2 cellular contexts compared by ENCODE assay signal in the genomic region with DNA sequence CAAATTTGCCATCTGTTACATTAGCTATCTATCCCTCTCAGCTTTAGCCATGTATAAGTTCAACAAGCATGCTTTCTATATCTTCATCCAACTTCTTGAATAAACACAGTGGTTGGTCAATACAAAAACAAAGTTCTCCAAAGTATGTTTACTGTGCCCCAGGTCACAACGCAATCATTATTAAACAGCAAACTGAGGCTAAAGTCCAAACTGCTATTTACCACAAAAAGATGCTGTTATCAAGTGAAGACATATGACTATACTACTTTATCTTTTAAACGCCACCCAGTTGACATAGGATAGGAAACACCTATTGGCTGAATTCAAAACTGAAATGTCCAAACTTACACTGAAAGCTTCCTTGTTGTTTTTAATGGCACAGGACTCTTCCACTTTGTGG.
TF ChIP-seq lines count a peak whose summit lies in the region.

No MANE protein-coding gene starts in this region.

TF ChIP-seq in WTC11, 78 proteins besides CTCF, POLR2A, EP300 and RAD21:
- TF ChIP-seq, protein P1, sequence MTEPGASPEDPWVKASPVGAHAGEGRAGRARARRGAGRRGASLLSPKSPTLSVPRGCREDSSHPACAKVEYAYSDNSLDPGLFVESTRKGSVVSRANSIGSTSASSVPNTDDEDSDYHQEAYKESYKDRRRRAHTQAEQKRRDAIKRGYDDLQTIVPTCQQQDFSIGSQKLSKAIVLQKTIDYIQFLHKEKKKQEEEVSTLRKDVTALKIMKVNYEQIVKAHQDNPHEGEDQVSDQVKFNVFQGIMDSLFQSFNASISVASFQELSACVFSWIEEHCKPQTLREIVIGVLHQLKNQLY (CRISPR knock-in tag; IDR thresholded peaks at IDR 0.05): no peak
- peak; percentile 63 for TF ChIP-seq GABPB1 (CRISPR knock-in tag; IDR thresholded peaks at IDR 0.05)

TF ChIP-seq in HepG2, 621 proteins besides CTCF, POLR2A, EP300 and RAD21 (continues in another document):
- TF ChIP-seq ZNF282 (IDR thresholded peaks at IDR 0.05; ENCODE audit: partially characterized antibody): no peak
- TF ChIP-seq, protein P2, sequence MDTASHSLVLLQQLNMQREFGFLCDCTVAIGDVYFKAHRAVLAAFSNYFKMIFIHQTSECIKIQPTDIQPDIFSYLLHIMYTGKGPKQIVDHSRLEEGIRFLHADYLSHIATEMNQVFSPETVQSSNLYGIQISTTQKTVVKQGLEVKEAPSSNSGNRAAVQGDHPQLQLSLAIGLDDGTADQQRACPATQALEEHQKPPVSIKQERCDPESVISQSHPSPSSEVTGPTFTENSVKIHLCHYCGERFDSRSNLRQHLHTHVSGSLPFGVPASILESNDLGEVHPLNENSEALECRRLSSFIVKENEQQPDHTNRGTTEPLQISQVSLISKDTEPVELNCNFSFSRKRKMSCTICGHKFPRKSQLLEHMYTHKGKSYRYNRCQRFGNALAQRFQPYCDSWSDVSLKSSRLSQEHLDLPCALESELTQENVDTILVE (CRISPR knock-in tag; IDR thresholded peaks at IDR 0.05): peak; percentile 62; the same call in 1 of the 2 replicates
- no peak for TF ChIP-seq IKZF1 (IDR thresholded peaks at IDR 0.05)
- no peak for TF ChIP-seq ZNF543 (CRISPR knock-in tag; IDR thresholded peaks at IDR 0.05)
- no peak for TF ChIP-seq ADNP (CRISPR knock-in tag; IDR thresholded peaks at IDR 0.05)
- TF ChIP-seq ZNF512B (CRISPR knock-in tag; IDR thresholded peaks at IDR 0.05; ENCODE audit: borderline replicate concordance): no peak
- TF ChIP-seq TOPORS (CRISPR knock-in tag; IDR thresholded peaks at IDR 0.05): 0 out of 2 replicates have a peak, but pooled peaks have one; percentile 57
- TF ChIP-seq MAZ (IDR thresholded peaks at IDR 0.05; ENCODE audit: borderline replicate concordance, low read depth, low read length): no peak
- no peak for TF ChIP-seq MAZ (CRISPR knock-in tag; IDR thresholded peaks at IDR 0.05; ENCODE audit: low read depth)
- no peak for TF ChIP-seq ZSCAN20 (CRISPR knock-in tag; IDR thresholded peaks at IDR 0.05; ENCODE audit: borderline replicate concordance)
- TF ChIP-seq ZKSCAN5 (CRISPR knock-in tag; IDR thresholded peaks at IDR 0.05): no peak
- TF ChIP-seq CERS6 (CRISPR knock-in tag; IDR thresholded peaks at IDR 0.05): no peak
- TF ChIP-seq SMAD3 (CRISPR knock-in tag; IDR thresholded peaks at IDR 0.05): 0 out of 2 replicates have a peak, but pooled peaks have one; percentile 75
- TF ChIP-seq RAD51 (IDR thresholded peaks at IDR 0.05; ENCODE audit: borderline replicate concordance): no peak
- TF ChIP-seq, protein P3, sequence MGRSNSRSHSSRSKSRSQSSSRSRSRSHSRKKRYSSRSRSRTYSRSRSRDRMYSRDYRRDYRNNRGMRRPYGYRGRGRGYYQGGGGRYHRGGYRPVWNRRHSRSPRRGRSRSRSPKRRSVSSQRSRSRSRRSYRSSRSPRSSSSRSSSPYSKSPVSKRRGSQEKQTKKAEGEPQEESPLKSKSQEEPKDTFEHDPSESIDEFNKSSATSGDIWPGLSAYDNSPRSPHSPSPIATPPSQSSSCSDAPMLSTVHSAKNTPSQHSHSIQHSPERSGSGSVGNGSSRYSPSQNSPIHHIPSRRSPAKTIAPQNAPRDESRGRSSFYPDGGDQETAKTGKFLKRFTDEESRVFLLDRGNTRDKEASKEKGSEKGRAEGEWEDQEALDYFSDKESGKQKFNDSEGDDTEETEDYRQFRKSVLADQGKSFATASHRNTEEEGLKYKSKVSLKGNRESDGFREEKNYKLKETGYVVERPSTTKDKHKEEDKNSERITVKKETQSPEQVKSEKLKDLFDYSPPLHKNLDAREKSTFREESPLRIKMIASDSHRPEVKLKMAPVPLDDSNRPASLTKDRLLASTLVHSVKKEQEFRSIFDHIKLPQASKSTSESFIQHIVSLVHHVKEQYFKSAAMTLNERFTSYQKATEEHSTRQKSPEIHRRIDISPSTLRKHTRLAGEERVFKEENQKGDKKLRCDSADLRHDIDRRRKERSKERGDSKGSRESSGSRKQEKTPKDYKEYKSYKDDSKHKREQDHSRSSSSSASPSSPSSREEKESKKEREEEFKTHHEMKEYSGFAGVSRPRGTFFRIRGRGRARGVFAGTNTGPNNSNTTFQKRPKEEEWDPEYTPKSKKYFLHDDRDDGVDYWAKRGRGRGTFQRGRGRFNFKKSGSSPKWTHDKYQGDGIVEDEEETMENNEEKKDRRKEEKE (IDR thresholded peaks at IDR 0.05): no peak
- TF ChIP-seq, protein P4, sequence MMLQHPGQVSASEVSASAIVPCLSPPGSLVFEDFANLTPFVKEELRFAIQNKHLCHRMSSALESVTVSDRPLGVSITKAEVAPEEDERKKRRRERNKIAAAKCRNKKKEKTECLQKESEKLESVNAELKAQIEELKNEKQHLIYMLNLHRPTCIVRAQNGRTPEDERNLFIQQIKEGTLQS (CRISPR knock-in tag; IDR thresholded peaks at IDR 0.05): no peak
- TF ChIP-seq HOXA3 (CRISPR knock-in tag; IDR thresholded peaks at IDR 0.05): no peak
- peak; percentile 63; the same call in 1 of the 2 replicates for TF ChIP-seq ZNF878 (CRISPR knock-in tag; IDR thresholded peaks at IDR 0.05)
- TF ChIP-seq REXO4 (CRISPR knock-in tag; IDR thresholded peaks at IDR 0.05; ENCODE audit: borderline replicate concordance): no peak
- no peak for TF ChIP-seq ZNF883 (CRISPR knock-in tag; IDR thresholded peaks at IDR 0.05; ENCODE audit: not compliant biosample characterization)
- peak; percentile 95 for TF ChIP-seq FOXO1 (CRISPR knock-in tag; IDR thresholded peaks at IDR 0.05)
- 0 out of 2 replicates have a peak, but pooled peaks have one; percentile 42 for TF ChIP-seq CSRNP1 (CRISPR knock-in tag; IDR thresholded peaks at IDR 0.05)
- no peak for TF ChIP-seq POLR2AphosphoS2 (IDR thresholded peaks at IDR 0.05; ENCODE audit: low read depth, low read length)
- peak; percentile 82; the same call in 1 of the 2 replicates for TF ChIP-seq RCOR2 (CRISPR knock-in tag; IDR thresholded peaks at IDR 0.05)
- TF ChIP-seq HOXA9 (CRISPR knock-in tag; IDR thresholded peaks at IDR 0.05; ENCODE audit: borderline replicate concordance): no peak
- TF ChIP-seq ZNF264 (CRISPR knock-in tag; IDR thresholded peaks at IDR 0.05): no peak
- TF ChIP-seq ZNF441 (CRISPR knock-in tag; IDR thresholded peaks at IDR 0.05; ENCODE audit: borderline replicate concordance): no peak
- peak; percentile 93 for TF ChIP-seq SMYD3 (CRISPR knock-in tag; IDR thresholded peaks at IDR 0.05)
- peak; percentile 13; the same call in 1 of the 2 replicates for TF ChIP-seq ZNF652 (CRISPR knock-in tag; IDR thresholded peaks at IDR 0.05; ENCODE audit: borderline replicate concordance, low read depth)
- TF ChIP-seq, protein P5, sequence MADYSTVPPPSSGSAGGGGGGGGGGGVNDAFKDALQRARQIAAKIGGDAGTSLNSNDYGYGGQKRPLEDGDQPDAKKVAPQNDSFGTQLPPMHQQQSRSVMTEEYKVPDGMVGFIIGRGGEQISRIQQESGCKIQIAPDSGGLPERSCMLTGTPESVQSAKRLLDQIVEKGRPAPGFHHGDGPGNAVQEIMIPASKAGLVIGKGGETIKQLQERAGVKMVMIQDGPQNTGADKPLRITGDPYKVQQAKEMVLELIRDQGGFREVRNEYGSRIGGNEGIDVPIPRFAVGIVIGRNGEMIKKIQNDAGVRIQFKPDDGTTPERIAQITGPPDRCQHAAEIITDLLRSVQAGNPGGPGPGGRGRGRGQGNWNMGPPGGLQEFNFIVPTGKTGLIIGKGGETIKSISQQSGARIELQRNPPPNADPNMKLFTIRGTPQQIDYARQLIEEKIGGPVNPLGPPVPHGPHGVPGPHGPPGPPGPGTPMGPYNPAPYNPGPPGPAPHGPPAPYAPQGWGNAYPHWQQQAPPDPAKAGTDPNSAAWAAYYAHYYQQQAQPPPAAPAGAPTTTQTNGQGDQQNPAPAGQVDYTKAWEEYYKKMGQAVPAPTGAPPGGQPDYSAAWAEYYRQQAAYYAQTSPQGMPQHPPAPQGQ (CRISPR knock-in tag; IDR thresholded peaks at IDR 0.05; ENCODE audit: borderline replicate concordance): no peak
- TF ChIP-seq TAF1 (CRISPR knock-in tag; IDR thresholded peaks at IDR 0.05): no peak
- TF ChIP-seq FIP1L1 (IDR thresholded peaks at IDR 0.05; ENCODE audit: borderline replicate concordance, insufficient read depth, low read depth, low read length): no peak
- TF ChIP-seq, protein P6, sequence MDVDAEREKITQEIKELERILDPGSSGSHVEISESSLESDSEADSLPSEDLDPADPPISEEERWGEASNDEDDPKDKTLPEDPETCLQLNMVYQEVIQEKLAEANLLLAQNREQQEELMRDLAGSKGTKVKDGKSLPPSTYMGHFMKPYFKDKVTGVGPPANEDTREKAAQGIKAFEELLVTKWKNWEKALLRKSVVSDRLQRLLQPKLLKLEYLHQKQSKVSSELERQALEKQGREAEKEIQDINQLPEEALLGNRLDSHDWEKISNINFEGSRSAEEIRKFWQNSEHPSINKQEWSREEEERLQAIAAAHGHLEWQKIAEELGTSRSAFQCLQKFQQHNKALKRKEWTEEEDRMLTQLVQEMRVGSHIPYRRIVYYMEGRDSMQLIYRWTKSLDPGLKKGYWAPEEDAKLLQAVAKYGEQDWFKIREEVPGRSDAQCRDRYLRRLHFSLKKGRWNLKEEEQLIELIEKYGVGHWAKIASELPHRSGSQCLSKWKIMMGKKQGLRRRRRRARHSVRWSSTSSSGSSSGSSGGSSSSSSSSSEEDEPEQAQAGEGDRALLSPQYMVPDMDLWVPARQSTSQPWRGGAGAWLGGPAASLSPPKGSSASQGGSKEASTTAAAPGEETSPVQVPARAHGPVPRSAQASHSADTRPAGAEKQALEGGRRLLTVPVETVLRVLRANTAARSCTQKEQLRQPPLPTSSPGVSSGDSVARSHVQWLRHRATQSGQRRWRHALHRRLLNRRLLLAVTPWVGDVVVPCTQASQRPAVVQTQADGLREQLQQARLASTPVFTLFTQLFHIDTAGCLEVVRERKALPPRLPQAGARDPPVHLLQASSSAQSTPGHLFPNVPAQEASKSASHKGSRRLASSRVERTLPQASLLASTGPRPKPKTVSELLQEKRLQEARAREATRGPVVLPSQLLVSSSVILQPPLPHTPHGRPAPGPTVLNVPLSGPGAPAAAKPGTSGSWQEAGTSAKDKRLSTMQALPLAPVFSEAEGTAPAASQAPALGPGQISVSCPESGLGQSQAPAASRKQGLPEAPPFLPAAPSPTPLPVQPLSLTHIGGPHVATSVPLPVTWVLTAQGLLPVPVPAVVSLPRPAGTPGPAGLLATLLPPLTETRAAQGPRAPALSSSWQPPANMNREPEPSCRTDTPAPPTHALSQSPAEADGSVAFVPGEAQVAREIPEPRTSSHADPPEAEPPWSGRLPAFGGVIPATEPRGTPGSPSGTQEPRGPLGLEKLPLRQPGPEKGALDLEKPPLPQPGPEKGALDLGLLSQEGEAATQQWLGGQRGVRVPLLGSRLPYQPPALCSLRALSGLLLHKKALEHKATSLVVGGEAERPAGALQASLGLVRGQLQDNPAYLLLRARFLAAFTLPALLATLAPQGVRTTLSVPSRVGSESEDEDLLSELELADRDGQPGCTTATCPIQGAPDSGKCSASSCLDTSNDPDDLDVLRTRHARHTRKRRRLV (CRISPR knock-in tag; IDR thresholded peaks at IDR 0.05): no peak
- TF ChIP-seq, protein P7, sequence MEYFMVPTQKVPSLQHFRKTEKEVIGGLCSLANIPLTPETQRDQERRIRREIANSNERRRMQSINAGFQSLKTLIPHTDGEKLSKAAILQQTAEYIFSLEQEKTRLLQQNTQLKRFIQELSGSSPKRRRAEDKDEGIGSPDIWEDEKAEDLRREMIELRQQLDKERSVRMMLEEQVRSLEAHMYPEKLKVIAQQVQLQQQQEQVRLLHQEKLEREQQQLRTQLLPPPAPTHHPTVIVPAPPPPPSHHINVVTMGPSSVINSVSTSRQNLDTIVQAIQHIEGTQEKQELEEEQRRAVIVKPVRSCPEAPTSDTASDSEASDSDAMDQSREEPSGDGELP (IDR thresholded peaks at IDR 0.05; ENCODE audit: borderline replicate concordance, low read depth): peak; percentile 53; the same call in 1 of the 2 replicates
- TF ChIP-seq ZSCAN22 (CRISPR knock-in tag; IDR thresholded peaks at IDR 0.05): no peak
- peak; percentile 80 for TF ChIP-seq THRA (CRISPR knock-in tag; IDR thresholded peaks at IDR 0.05; ENCODE audit: borderline replicate concordance)
